In the genomic region with DNA sequence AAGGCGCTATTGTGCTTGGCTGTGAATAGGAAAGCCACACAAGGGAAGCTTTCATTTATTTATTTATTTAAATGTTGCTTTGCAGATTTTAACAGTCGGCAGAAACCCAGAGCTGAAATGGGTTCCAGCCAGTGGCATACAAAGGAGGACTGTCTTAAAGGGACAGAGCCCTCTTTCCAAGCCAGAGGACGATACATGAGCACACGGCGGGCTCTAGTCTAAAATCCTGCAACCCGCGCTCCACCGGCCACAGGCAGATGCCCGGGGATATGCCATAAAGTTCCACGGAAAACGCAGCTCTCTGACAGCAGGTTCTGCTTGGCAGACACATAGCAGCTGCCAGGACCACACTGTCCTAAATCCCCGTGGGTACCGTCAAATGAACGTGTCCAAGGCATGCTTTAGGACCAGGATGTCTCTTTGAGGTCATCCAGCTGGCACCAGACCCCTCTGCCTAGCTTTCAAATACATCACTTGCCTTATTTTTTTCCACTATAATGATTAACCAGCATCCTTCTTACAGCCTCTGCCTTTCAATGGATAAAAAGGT, we compare ENCODE assay signal across 8 cellular contexts.
DNase-seq lines count a peak whose midpoint lies in the region; TF ChIP-seq lines count a peak whose summit lies in the region.

No MANE protein-coding gene starts in this region.

- H3K79me2 ChIP-seq in OCI-LY1 (ENCODE audit: insufficient read depth, low read length): no peaks in the 10 kb centered on the region

- H3K27ac ChIP-seq in OCI-LY1 (ENCODE audit: low read depth, low read length, poor library complexity, severe bottlenecking): no peak overlapping the region
- H3K27ac ChIP-seq in effector memory CD4-positive, alpha-beta T cell (ENCODE audit: insufficient read depth, low read length, poor library complexity, severe bottlenecking): peak overlapping the region; percentile 48
- H3K27ac ChIP-seq in muscle layer of colon (ENCODE audit: low read depth, low read length): peak overlapping the region; percentile 53

- H3K4me2 ChIP-seq in OCI-LY1 (ENCODE audit: low read length): 0 out of 2 replicates have a peak overlapping the region, but pooled peaks have one; percentile 23

- H3K9ac ChIP-seq in OCI-LY1 (ENCODE audit: low read length) (no peak overlapping the region), muscle layer of colon (ENCODE audit: low read length) (peak overlapping the region; percentile 30)

- H3K4me1 ChIP-seq in OCI-LY1 (ENCODE audit: insufficient read depth, low read length, severe bottlenecking) (peaks cover 22% of the 10 kb centered on the region), muscle layer of colon (ENCODE audit: insufficient read depth, low read length) (peaks cover 75% of the 10 kb centered on the region)
- peaks cover 81% of the 10 kb centered on the region for H3K4me1 ChIP-seq in effector memory CD4-positive, alpha-beta T cell (ENCODE audit: control insufficient read depth, insufficient read depth, low read length, poor library complexity, severe bottlenecking)

- no peaks in the 10 kb centered on the region for H3F3A ChIP-seq in OCI-LY1 (ENCODE audit: insufficient read depth, low read length)

- no peaks in the 10 kb centered on the region for H4K20me1 ChIP-seq in OCI-LY1 (ENCODE audit: insufficient read depth, low read length)

- no peak for TF ChIP-seq CTCF in OCI-LY1 (IDR thresholded peaks at IDR 0.05; ENCODE audit: low read length)

- H3K27me3 ChIP-seq in OCI-LY1 (ENCODE audit: insufficient read depth, low read length): 0 out of 2 replicates have a peak, but pooled peaks cover 11% of the 10 kb centered on the region
- no peaks in the 10 kb centered on the region for H3K27me3 ChIP-seq in effector memory CD4-positive, alpha-beta T cell (replicated peaks; ENCODE audit: control insufficient read depth, insufficient read depth, low read length, poor library complexity, severe bottlenecking)
- H3K27me3 ChIP-seq in muscle layer of colon (ENCODE audit: control insufficient read depth in 1 of 2, insufficient read depth in 2 of 2, low read length in 2 of 2): no peaks in the 10 kb centered on the region

- H2AFZ ChIP-seq in OCI-LY1 (ENCODE audit: low read length): no peak overlapping the region

- H3K9me3 ChIP-seq in OCI-LY1 (ENCODE audit: low read length) (no peaks in the 10 kb centered on the region), muscle layer of colon (ENCODE audit: low read length) (no peaks in the 10 kb centered on the region)
- H3K9me3 ChIP-seq in effector memory CD4-positive, alpha-beta T cell (ENCODE audit: control insufficient read depth, low read length): no peaks in the 10 kb centered on the region

- peak; percentile 53 for DNase-seq in activated CD8-positive, alpha-beta memory T cell treated with anti-CD3 and anti-CD28 coated beads for 24 hours
- no peak for DNase-seq in activated CD8-positive, alpha-beta memory T cell treated with anti-CD3 and anti-CD28 coated beads, Interleukin-2, amount 50 U/mL, for 4 hours
- DNase-seq in effector memory CD4-positive, alpha-beta T cell: no peak
- DNase-seq in UCSD-AML1 (lab: John Stamatoyannopoulos, UW; ENCODE audit: unreplicated experiment) (no peak), HuH-7.5 (ENCODE audit: low spot score) (no peak)
- DNase-seq in stimulated activated naive CD4-positive, alpha-beta T cell (lab: John Stamatoyannopoulos, UW): no peak

- H3K9me2 ChIP-seq in OCI-LY1 (ENCODE audit: low read depth, low read length): no peaks in the 10 kb centered on the region

- H3K4me3 ChIP-seq in OCI-LY1 (ENCODE audit: low read depth, low read length, poor library complexity, severe bottlenecking) (no peak overlapping the region), muscle layer of colon (ENCODE audit: low read depth in 1 of 2, low read length in 2 of 2) (peak overlapping the region; percentile 56 to 89)
- peak overlapping the region; percentile 14 for H3K4me3 ChIP-seq in effector memory CD4-positive, alpha-beta T cell (ENCODE audit: insufficient read depth, low read depth, low read length, poor library complexity, severe bottlenecking)

- H3K36me3 ChIP-seq in OCI-LY1 (ENCODE audit: insufficient read depth, low read length) (no peaks in the 10 kb centered on the region), muscle layer of colon (ENCODE audit: insufficient read depth, low read length) (no peaks in the 10 kb centered on the region)
- no peaks in the 10 kb centered on the region for H3K36me3 ChIP-seq in effector memory CD4-positive, alpha-beta T cell (ENCODE audit: control insufficient read depth, insufficient read depth, low read length)
